ENCODE assay signal across 16 cellular contexts in genomic region chr10:131744356-131744755, GRCh38.
"Had no signal": no experiment of that assay in that cellular context is flagged by ENCODE, and none has a peak within 500 bp of the region (broad histone marks: within the 10 kb centered on the region; RNA-seq: fewer than 3 reads in every experiment).

No MANE protein-coding gene starts in this region.

- H3K27me3 ChIP-seq: upper lobe of left lung had no signal

- H3K4me3 ChIP-seq: body of pancreas, esophagus squamous epithelium, gastrocnemius medialis, spleen, thoracic aorta, upper lobe of left lung had no signal

- H3K36me3 ChIP-seq: esophagus squamous epithelium, gastrocnemius medialis, spleen, thoracic aorta, upper lobe of left lung had no signal

- H3K4me1 ChIP-seq: body of pancreas, gastrocnemius medialis, upper lobe of left lung had no signal

- ATAC-seq: activated T-helper 17 cell treated with anti-CD3 and anti-CD28 coated beads, Interleukin-2, amount 50 U/mL, for 72 hours; body of pancreas; gastrocnemius medialis; SK-N-SH treated with all-trans-retinoic acid at 6 μM for 48 hours had no signal

- H3K27ac ChIP-seq: body of pancreas, esophagus squamous epithelium, gastrocnemius medialis, spleen, thoracic aorta, upper lobe of left lung, VCaP had no signal

- H3K4me3 Mint-ChIP-seq: activated naive CD4-positive, alpha-beta T cell treated with anti-CD3 and anti-CD28 coated beads for 36 hours; activated T-cell treated with anti-CD3 and anti-CD28 coated beads, Interleukin-2, amount 50 U/mL, for 24 hours; activated T-helper 17 cell treated with anti-CD3 and anti-CD28 coated beads, Interleukin-2, amount 50 U/mL, for 72 hours had no signal

- DNase-seq: activated CD4-positive, alpha-beta T cell treated with anti-CD3 and anti-CD28 coated beads, Interleukin-2, amount 50 U/mL, for 1 hour; activated CD4-positive, CD25-positive, alpha-beta regulatory T cell treated with anti-CD3 and anti-CD28 coated beads, Interleukin-2, amount 50 U/mL, for 72 hours; activated naive CD4-positive, alpha-beta T cell treated with anti-CD3 and anti-CD28 coated beads for 36 hours; activated T-cell treated with anti-CD3 and anti-CD28 coated beads, Interleukin-2, amount 50 U/mL, for 24 hours; body of pancreas; esophagus squamous epithelium; gastrocnemius medialis; spleen; stimulated activated CD4-positive, alpha-beta T cell treated with anti-CD3 and anti-CD28 coated beads, Interleukin-4, amount 100 ng/mL, for 1 hour; stimulated activated naive CD4-positive, alpha-beta T cell treated with Interleukin-2 at 50 U/mL for 16 hours had no signal

- H3K9me3 ChIP-seq: body of pancreas, esophagus squamous epithelium, gastrocnemius medialis, thoracic aorta, upper lobe of left lung had no signal

- H3K27ac Mint-ChIP-seq: activated naive CD4-positive, alpha-beta T cell treated with anti-CD3 and anti-CD28 coated beads for 36 hours; activated T-cell treated with anti-CD3 and anti-CD28 coated beads, Interleukin-2, amount 50 U/mL, for 24 hours; activated T-helper 17 cell treated with anti-CD3 and anti-CD28 coated beads, Interleukin-2, amount 50 U/mL, for 72 hours; progenitor cell of endocrine pancreas had no signal

- H3K9me3 Mint-ChIP-seq: activated naive CD4-positive, alpha-beta T cell treated with anti-CD3 and anti-CD28 coated beads for 36 hours; activated T-cell treated with anti-CD3 and anti-CD28 coated beads, Interleukin-2, amount 50 U/mL, for 24 hours; activated T-helper 17 cell treated with anti-CD3 and anti-CD28 coated beads, Interleukin-2, amount 50 U/mL, for 72 hours had no signal
